Comparison of ENCODE assay signal across 20 cellular contexts in genomic region chr19:41570179-41570578, GRCh38. TPM values are rescaled to one million over a fixed set of nuclear protein-coding genes. Genes with fewer than 3 reads are reported as not detected.
DNase-seq lines count a peak whose midpoint lies in the region; ATAC-seq and TF ChIP-seq lines count a peak whose summit lies in the region.
"Had no signal": no experiment of that assay in that cellular context is flagged by ENCODE, and none has a peak within 500 bp of the region (broad histone marks: within the 10 kb centered on the region; RNA-seq: fewer than 3 reads in every experiment).

No MANE protein-coding gene starts in this region.

- H3K4me2 ChIP-seq in Karpas-422 (ENCODE audit: low read depth, low read length, poor library complexity, severe bottlenecking) (no peak overlapping the region), neuronal stem cell (ENCODE audit: insufficient read depth, low read length, poor library complexity, severe bottlenecking) (no peak overlapping the region)
- H3K4me2 ChIP-seq: hepatocyte had no signal

- no peak overlapping the region for H2BK12ac ChIP-seq in neuronal stem cell (ENCODE audit: low read length)

- peaks cover 14% of the 10 kb centered on the region for H3K36me3 Mint-ChIP-seq in activated CD8-positive, alpha-beta memory T cell treated with anti-CD3 and anti-CD28 coated beads, Interleukin-2, amount 10 ng/mL, durations not matched to agents 7 days and 5 days
- H3K36me3 Mint-ChIP-seq in activated T-helper 17 cell treated with anti-CD3 and anti-CD28 coated beads, Interleukin-2, amount 50 U/mL, for 72 hours (ENCODE audit: low read depth) = peaks cover 54% of the 10 kb centered on the region

- H3K27ac ChIP-seq in Karpas-422 (ENCODE audit: low read length) (no peak overlapping the region), neuronal stem cell (replicated peaks; ENCODE audit: low read length) (no peak overlapping the region), testis (no peak overlapping the region)
- H3K27ac ChIP-seq: C4-2B, cardiac muscle cell, dorsolateral prefrontal cortex, foreskin keratinocyte, GM23248, hepatocyte, lower lobe of right lung, spleen had no signal

- no peak for TF ChIP-seq POLR2A in testis (IDR thresholded peaks at IDR 0.05)

- no peak for DNase-seq in activated CD8-positive, alpha-beta memory T cell treated with anti-CD3 and anti-CD28 coated beads, Interleukin-2, amount 10 ng/mL, durations not matched to agents 7 days and 5 days
- DNase-seq in activated CD8-positive, alpha-beta memory T cell treated with anti-CD3 and anti-CD28 coated beads, Interleukin-2, amount 50 U/mL, for 48 hours = no peak
- DNase-seq in Karpas-422 (no peak), neuronal stem cell (ENCODE audit: low spot score) (no peak), testis (no peak), NCI-H2227 treated with DMSO at 0.1 percent for 48 hours (lab: John Stamatoyannopoulos, UW) (no peak), NCI-H2107 (lab: John Stamatoyannopoulos, UW) (no peak)

- H2AK5ac ChIP-seq in neuronal stem cell (ENCODE audit: low read depth, low read length) = no peak overlapping the region

- H3K9ac ChIP-seq in Karpas-422 (ENCODE audit: low read length) (no peak overlapping the region), neuronal stem cell (ENCODE audit: low read depth, low read length, poor library complexity) (no peak overlapping the region)
- H3K9ac ChIP-seq: GM23248 had no signal

- H3K4me3 Mint-ChIP-seq in activated CD8-positive, alpha-beta memory T cell treated with anti-CD3 and anti-CD28 coated beads, Interleukin-2, amount 10 ng/mL, durations not matched to agents 7 days and 5 days = no peak overlapping the region
- H3K4me3 Mint-ChIP-seq in activated T-helper 17 cell treated with anti-CD3 and anti-CD28 coated beads, Interleukin-2, amount 50 U/mL, for 72 hours = no peak overlapping the region

- H3K79me1 ChIP-seq in neuronal stem cell (ENCODE audit: low read depth, low read length) = no peaks in the 10 kb centered on the region

- H2BK120ac ChIP-seq in neuronal stem cell (ENCODE audit: low read depth, low read length) = no peak overlapping the region

- H3K27me3 ChIP-seq in Karpas-422 (ENCODE audit: low read length) (no peaks in the 10 kb centered on the region), neuronal stem cell (ENCODE audit: control insufficient read depth in 3 of 3, insufficient read depth in 3 of 3, low read depth in 1 of 3, low read length in 3 of 3) (peaks cover 0 to 5% (median 5%) of the 10 kb centered on the region in 3 experiments), testis (no peaks in the 10 kb centered on the region)
- H3K27me3 ChIP-seq: cardiac muscle cell had no signal

- no peak for TF ChIP-seq CTCF in testis (IDR thresholded peaks at IDR 0.05)

- H3K9me2 ChIP-seq in Karpas-422 (replicated peaks; ENCODE audit: insufficient read depth, low read length) = no peaks in the 10 kb centered on the region

- WGBS in neuronal stem cell (ENCODE audit: extremely low coverage in 2 of 2, insufficient read length in 2 of 2, insufficient replicate concordance in 1 of 2), 2 donors = no CpG with 5 or more reads among the region's 3 CpGs
- WGBS in testis, 2 donors = 38 to 57% methylated on average over 1 to 3 of the region's 3 CpGs

- H3K27ac Mint-ChIP-seq in activated CD8-positive, alpha-beta memory T cell treated with anti-CD3 and anti-CD28 coated beads, Interleukin-2, amount 10 ng/mL, durations not matched to agents 7 days and 5 days = peak overlapping the region; percentile 63
- H3K27ac Mint-ChIP-seq in activated T-helper 17 cell treated with anti-CD3 and anti-CD28 coated beads, Interleukin-2, amount 50 U/mL, for 72 hours = peak overlapping the region; percentile 82

- H3K23ac ChIP-seq in neuronal stem cell (ENCODE audit: low read depth, low read length, poor library complexity) = no peak overlapping the region

- no peak overlapping the region for H3K4me3 ChIP-seq in Karpas-422 (ENCODE audit: low read length)
- no peak overlapping the region for H3K4me3 ChIP-seq in neuronal stem cell (ENCODE audit: low read length in 2 of 2)
- H3K4me3 ChIP-seq in testis = no peak overlapping the region
- H3K4me3 ChIP-seq: cardiac muscle cell, dorsolateral prefrontal cortex, GM23248, hepatocyte, lower lobe of right lung, spleen had no signal

- no peaks in the 10 kb centered on the region for H4K20me1 ChIP-seq in Karpas-422 (ENCODE audit: insufficient read depth, low read depth, low read length)

- no peak overlapping the region for H3K14ac ChIP-seq in neuronal stem cell (ENCODE audit: low read length)

- H3K9me3 ChIP-seq in Karpas-422 (ENCODE audit: low read length) = no peaks in the 10 kb centered on the region
- no peaks in the 10 kb centered on the region for H3K9me3 ChIP-seq in neuronal stem cell (replicated peaks in 1 of 2; ENCODE audit: control insufficient read depth in 2 of 2, insufficient read depth in 1 of 2, low read depth in 1 of 2, low read length in 2 of 2)
- H3K9me3 ChIP-seq in testis = no peaks in the 10 kb centered on the region
- H3K9me3 ChIP-seq: lower lobe of right lung, spleen had no signal

- H3K4ac ChIP-seq in neuronal stem cell (ENCODE audit: low read length) = no peak overlapping the region

- H2BK5ac ChIP-seq in neuronal stem cell (ENCODE audit: low read length) = no peak overlapping the region

- H2AFZ ChIP-seq in Karpas-422 (ENCODE audit: low read length) = peak overlapping the region; percentile 55; the same call in 1 of the 2 replicates
- peak overlapping the region; percentile 73 for H2AFZ ChIP-seq in neuronal stem cell (ENCODE audit: low read length)
- H2AFZ ChIP-seq: GM23248, hepatocyte had no signal

- H3K27me3 Mint-ChIP-seq in activated CD8-positive, alpha-beta memory T cell treated with anti-CD3 and anti-CD28 coated beads, Interleukin-2, amount 10 ng/mL, durations not matched to agents 7 days and 5 days = no peaks in the 10 kb centered on the region
- H3K27me3 Mint-ChIP-seq in activated T-helper 17 cell treated with anti-CD3 and anti-CD28 coated beads, Interleukin-2, amount 50 U/mL, for 72 hours = no peaks in the 10 kb centered on the region

- H3K79me2 ChIP-seq in Karpas-422 (ENCODE audit: low read length) = no peaks in the 10 kb centered on the region
- H3K79me2 ChIP-seq: hepatocyte had no signal

- no peak overlapping the region for H3K18ac ChIP-seq in neuronal stem cell (ENCODE audit: low read length)

- no peaks in the 10 kb centered on the region for H3K9me3 Mint-ChIP-seq in activated CD8-positive, alpha-beta memory T cell treated with anti-CD3 and anti-CD28 coated beads, Interleukin-2, amount 10 ng/mL, durations not matched to agents 7 days and 5 days (ENCODE audit: low read depth)
- no peaks in the 10 kb centered on the region for H3K9me3 Mint-ChIP-seq in activated T-helper 17 cell treated with anti-CD3 and anti-CD28 coated beads, Interleukin-2, amount 50 U/mL, for 72 hours

- H4K8ac ChIP-seq in neuronal stem cell (ENCODE audit: low read depth, low read length) = no peak overlapping the region

- peaks cover 19% of the 10 kb centered on the region for H3K4me1 Mint-ChIP-seq in activated CD8-positive, alpha-beta memory T cell treated with anti-CD3 and anti-CD28 coated beads, Interleukin-2, amount 10 ng/mL, durations not matched to agents 7 days and 5 days
- H3K4me1 Mint-ChIP-seq in activated T-helper 17 cell treated with anti-CD3 and anti-CD28 coated beads, Interleukin-2, amount 50 U/mL, for 72 hours = peaks cover 12% of the 10 kb centered on the region

- no peak overlapping the region for H2BK15ac ChIP-seq in neuronal stem cell (ENCODE audit: low read length)

- peak; percentile 10 for ATAC-seq in activated CD8-positive, alpha-beta memory T cell treated with anti-CD3 and anti-CD28 coated beads, Interleukin-2, amount 10 ng/mL, durations not matched to agents 7 days and 5 days
- peak; percentile 8 for ATAC-seq in activated T-helper 17 cell treated with anti-CD3 and anti-CD28 coated beads, Interleukin-2, amount 50 U/mL, for 72 hours (replicated peaks)

- H3K36me3 ChIP-seq in Karpas-422 (ENCODE audit: insufficient read depth, low read length) (no peaks in the 10 kb centered on the region), neuronal stem cell (replicated peaks in 1 of 2; ENCODE audit: control insufficient read depth in 2 of 2, insufficient read depth in 2 of 2, low read length in 2 of 2) (no peaks in the 10 kb centered on the region), testis (ENCODE audit: low read depth, missing control alignments) (no peaks in the 10 kb centered on the region)
- H3K36me3 ChIP-seq: cardiac muscle cell, lower lobe of right lung had no signal

- CTCF ChIA-PET in activated CD8-positive, alpha-beta memory T cell treated with anti-CD3 and anti-CD28 coated beads, Interleukin-2, amount 10 ng/mL, durations not matched to agents 7 days and 5 days (lab: Charles Lee) = interaction anchor here (0.7 to 23.1 kb wide), 20 partner anchors 11 to 366 kb away, joined by 3 to 497 read pairs (median 7); partner anchors contain the start of gene ERICH4

- H4K91ac ChIP-seq in neuronal stem cell (ENCODE audit: low read depth, low read length, poor library complexity) = no peak overlapping the region

- intact Hi-C loops in testis (cut with DNase I; ENCODE audit: low total_unique reads) = loop anchor here (10.0 kb wide), 1 partner anchor 125 kb away; the partner anchor contains the start of gene ERICH4

- no peaks in the 10 kb centered on the region for H3K4me1 ChIP-seq in Karpas-422 (ENCODE audit: low read length)
- H3K4me1 ChIP-seq in neuronal stem cell (ENCODE audit: control insufficient read depth in 2 of 2, insufficient read depth in 1 of 2, low read depth in 1 of 2, low read length in 2 of 2) = no peaks in the 10 kb centered on the region
- no peaks in the 10 kb centered on the region for H3K4me1 ChIP-seq in testis
- H3K4me1 ChIP-seq: foreskin keratinocyte, lower lobe of right lung had no signal

RNA-seq across cellular contexts. Expression of gene CEACAM21, which starts 5.8 kb away (rescaled TPM):
- total RNA-seq in activated CD8-positive, alpha-beta memory T cell treated with anti-CD3 and anti-CD28 coated beads, Interleukin-2, amount 10 ng/mL, durations not matched to agents 7 days and 5 days = 10 to 100 TPM; 54.6 to 57.1 TPM
- total RNA-seq in Karpas-422 (2014; rRNA removed; shearing (Covaris generic); ENCODE audit: low replicate concordance) = not detected in 2 replicates
- total RNA-seq in activated T-helper 17 cell treated with anti-CD3 and anti-CD28 coated beads, Interleukin-2, amount 50 U/mL, for 72 hours = 10 to 100 TPM; 27.1 to 30.7 TPM
- polyA plus RNA-seq in neuronal stem cell (2013, experiment 1 of 2) = 1.2 TPM
- polyA plus RNA-seq in neuronal stem cell (2013, experiment 2 of 2) = 0.83 TPM
- 1 to 10 TPM in 1 of 2 donors, under 1 TPM in 1; 0.71 to 1.3 TPM for total RNA-seq in testis
- 3.6 TPM for polyA plus RNA-seq in testis (ENCODE audit: insufficient read depth, low read depth, low replicate concordance)
- total RNA-seq: epithelial cell of proximal tubule, foreskin keratinocyte, GM23248, NCI-H460, renal cortical epithelial cell had no signal
- polyA plus RNA-seq: foreskin keratinocyte, GM23248, hepatocyte had no signal

RNA-seq across cellular contexts. Expression of gene CEACAM4, which starts 56.7 kb away (rescaled TPM):
- not detected for total RNA-seq in activated CD8-positive, alpha-beta memory T cell treated with anti-CD3 and anti-CD28 coated beads, Interleukin-2, amount 10 ng/mL, durations not matched to agents 7 days and 5 days
- not detected in 2 replicates for total RNA-seq in Karpas-422 (2014; rRNA removed; shearing (Covaris generic); ENCODE audit: low replicate concordance)
- not detected for total RNA-seq in activated T-helper 17 cell treated with anti-CD3 and anti-CD28 coated beads, Interleukin-2, amount 50 U/mL, for 72 hours
- polyA plus RNA-seq in neuronal stem cell (2013, experiment 1 of 2) = not detected
- polyA plus RNA-seq in neuronal stem cell (2013, experiment 2 of 2) = not detected
- 1 to 10 TPM in 1 of 2 donors, not detected in 1; 1.7 TPM for total RNA-seq in testis
- polyA plus RNA-seq in testis (ENCODE audit: insufficient read depth, low read depth, low replicate concordance) = 0.47 TPM
- total RNA-seq: cardiac muscle cell, epithelial cell of proximal tubule, foreskin keratinocyte, GM23248, hepatocyte, NCI-H460, occipital lobe, renal cortical epithelial cell had no signal
- polyA plus RNA-seq: cardiac muscle cell, foreskin keratinocyte, GM23248, hepatocyte had no signal

Comparison
In these comparisons a context has a peak if more than half of its experiments do, and no peak if none do; other contexts are left out.
1. RNA of gene CEACAM21, which starts 5.8 kb away (total RNA-seq): 54.6 to 57.1 TPM in activated CD8-positive, alpha-beta memory T cell treated with anti-CD3 and anti-CD28 coated beads, Interleukin-2, amount 10 ng/mL, durations not matched to agents 7 days and 5 days and 27.1 to 30.7 TPM in activated T-helper 17 cell treated with anti-CD3 and anti-CD28 coated beads, Interleukin-2, amount 50 U/mL, for 72 hours; 0.71 to 1.3 TPM in testis and not detected in Karpas-422; every median in the first group is over 10 times any median in the second.